Comparison of ENCODE assay signal across 18 cellular contexts in the genomic region with DNA sequence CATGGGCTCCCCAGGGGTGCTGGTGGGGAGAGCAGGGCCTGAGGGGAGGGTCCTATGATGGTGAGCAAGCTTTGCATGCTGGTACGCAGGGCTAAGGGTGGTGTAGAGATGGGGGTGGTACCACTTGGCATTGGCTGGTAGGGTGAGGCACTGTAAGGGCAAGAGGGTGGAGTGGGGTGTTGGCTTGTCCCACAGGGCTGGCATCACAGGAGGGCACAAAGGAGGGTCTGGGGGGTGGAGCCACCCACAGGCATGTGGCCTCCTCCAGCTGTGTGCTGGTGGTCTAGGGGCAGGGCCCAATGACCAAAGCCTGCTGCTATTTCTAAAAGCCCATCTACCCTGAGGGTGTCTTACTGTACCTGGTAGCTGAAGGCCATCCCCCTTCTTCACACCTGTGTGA.
DNase-seq lines count a peak whose midpoint lies in the region; ATAC-seq, FAIRE-seq and TF ChIP-seq lines count a peak whose summit lies in the region.
"Had no signal": no experiment of that assay in that cellular context is flagged by ENCODE, and none has a peak within 500 bp of the region (broad histone marks: within the 10 kb centered on the region; RNA-seq: fewer than 3 reads in every experiment).

No MANE protein-coding gene starts in this region.

- H3K27ac ChIP-seq in kidney (ENCODE audit: low read depth in 2 of 2, low read length in 2 of 2) = no peak overlapping the region
- no peak overlapping the region for H3K27ac ChIP-seq in colonic mucosa
- H3K27ac ChIP-seq in CD4-positive, alpha-beta memory T cell (ENCODE audit: low read depth, low read length) = no peak overlapping the region
- H3K27ac ChIP-seq: 22Rv1, A549 had no signal

- H3K9ac ChIP-seq in kidney (ENCODE audit: low read length in 2 of 2) = no peak overlapping the region
- H3K9ac ChIP-seq in colonic mucosa (ENCODE audit: low read depth in 2 of 2, low read length in 2 of 2) = no peak overlapping the region

- intact Hi-C loops in kidney (cut with DNase I) = no loop called here
- intact Hi-C loops in colonic mucosa (cut with DNase I) = no loop called here
- intact Hi-C loops in CD4-positive, alpha-beta memory T cell (cut with micrococcal nuclease) = no loop called here

- H3K9me3 ChIP-seq in kidney (ENCODE audit: control insufficient read depth in 1 of 2, low read length in 2 of 2) = peaks cover 4 to 29% of the 10 kb centered on the region in 2 donors
- H3K9me3 ChIP-seq in colonic mucosa = no peaks in the 10 kb centered on the region
- H3K9me3 ChIP-seq in CD4-positive, alpha-beta memory T cell (ENCODE audit: control insufficient read depth in 1 of 2, low read length in 2 of 2) = no peaks in the 10 kb centered on the region
- H3K9me3 ChIP-seq: A549, Caco-2, HAP-1 had no signal

- POLR2A ChIA-PET in CD4-positive, alpha-beta memory T cell (lab: Charles Lee; ENCODE audit: partially characterized antibody) = no interaction called here

- H3K36me3 ChIP-seq in kidney (ENCODE audit: control insufficient read depth in 1 of 2, insufficient read depth in 2 of 2, low read length in 2 of 2) (no peaks in the 10 kb centered on the region), colonic mucosa (no peaks in the 10 kb centered on the region)
- no peaks in the 10 kb centered on the region for H3K36me3 ChIP-seq in CD4-positive, alpha-beta memory T cell (ENCODE audit: insufficient read depth, low read length)
- H3K36me3 ChIP-seq: HAP-1 had no signal

- H3K4me3 ChIP-seq in kidney (ENCODE audit: low read length in 2 of 2) (no peak overlapping the region), colonic mucosa (no peak overlapping the region)
- H3K4me3 ChIP-seq in CD4-positive, alpha-beta memory T cell (ENCODE audit: low read length in 2 of 2) = no peak overlapping the region
- H3K4me3 ChIP-seq: A549, HAP-1 had no signal

- FAIRE-seq in kidney (lab: Jason Lieb, UNC) = no peak
- FAIRE-seq: A549, D721Med, G401.6, GM12891, GM19239 had no signal

- no peak for ATAC-seq in activated T-cell treated with anti-CD3 and anti-CD28 coated beads, Interleukin-2, amount 50 U/mL, for 72 hours (replicated peaks in 1 of 2)
- no peak for ATAC-seq in stimulated activated memory B cell treated with anti-CD40 and anti-IgM and Interleukin-4, amounts not matched to agents 10 μg/mL and 1 μg/mL and 100 μg/mL, for 72 hours
- ATAC-seq: A549 had no signal

- no peaks in the 10 kb centered on the region for H3K27me3 ChIP-seq in colonic mucosa
- H3K27me3 ChIP-seq in CD4-positive, alpha-beta memory T cell (ENCODE audit: insufficient read depth, low read length) = no peaks in the 10 kb centered on the region

- TF ChIP-seq CTCF in kidney (IDR thresholded peaks at IDR 0.05; ENCODE audit: borderline replicate concordance, extremely low read depth, insufficient read depth) (no peak), colonic mucosa (IDR thresholded peaks at IDR 0.05) (no peak)

- H3K4me1 ChIP-seq in kidney (ENCODE audit: control insufficient read depth in 1 of 2, insufficient read depth in 1 of 2, low read depth in 1 of 2, low read length in 2 of 2) (no peaks in the 10 kb centered on the region), colonic mucosa (no peaks in the 10 kb centered on the region)
- peaks cover 24% of the 10 kb centered on the region for H3K4me1 ChIP-seq in CD4-positive, alpha-beta memory T cell (ENCODE audit: insufficient read depth, low read length)
- H3K4me1 ChIP-seq: A549, Caco-2 had no signal

- H3K27ac Mint-ChIP-seq in activated T-cell treated with anti-CD3 and anti-CD28 coated beads, Interleukin-2, amount 50 U/mL, for 72 hours = peak overlapping the region; percentile 34
- H3K27ac Mint-ChIP-seq in stimulated activated memory B cell treated with anti-CD40 and anti-IgM and Interleukin-4, amounts not matched to agents 10 μg/mL and 1 μg/mL and 100 μg/mL, for 72 hours = peak overlapping the region; percentile 90
- H3K27ac Mint-ChIP-seq in CD4-positive, alpha-beta memory T cell = no peak overlapping the region

- no peak overlapping the region for H3K4me3 Mint-ChIP-seq in activated T-cell treated with anti-CD3 and anti-CD28 coated beads, Interleukin-2, amount 50 U/mL, for 72 hours
- H3K4me3 Mint-ChIP-seq in stimulated activated memory B cell treated with anti-CD40 and anti-IgM and Interleukin-4, amounts not matched to agents 10 μg/mL and 1 μg/mL and 100 μg/mL, for 72 hours = no peak overlapping the region
- H3K4me3 Mint-ChIP-seq in CD4-positive, alpha-beta memory T cell = no peak overlapping the region
- H3K4me3 Mint-ChIP-seq: CD4-positive, CD25-positive, alpha-beta regulatory T cell had no signal

- H3K36me3 Mint-ChIP-seq in activated T-cell treated with anti-CD3 and anti-CD28 coated beads, Interleukin-2, amount 50 U/mL, for 72 hours (ENCODE audit: insufficient read depth in 2 of 2) = no peaks in the 10 kb centered on the region
- H3K36me3 Mint-ChIP-seq in stimulated activated memory B cell treated with anti-CD40 and anti-IgM and Interleukin-4, amounts not matched to agents 10 μg/mL and 1 μg/mL and 100 μg/mL, for 72 hours = no peaks in the 10 kb centered on the region
- no peaks in the 10 kb centered on the region for H3K36me3 Mint-ChIP-seq in CD4-positive, alpha-beta memory T cell
- H3K36me3 Mint-ChIP-seq: CD4-positive, CD25-positive, alpha-beta regulatory T cell had no signal

- H3K4me1 Mint-ChIP-seq in activated T-cell treated with anti-CD3 and anti-CD28 coated beads, Interleukin-2, amount 50 U/mL, for 72 hours (ENCODE audit: low read depth) = peaks cover 30% of the 10 kb centered on the region
- peaks cover 59% of the 10 kb centered on the region for H3K4me1 Mint-ChIP-seq in stimulated activated memory B cell treated with anti-CD40 and anti-IgM and Interleukin-4, amounts not matched to agents 10 μg/mL and 1 μg/mL and 100 μg/mL, for 72 hours
- peaks cover 11 to 34% (median 14%) of the 10 kb centered on the region in 4 donors for H3K4me1 Mint-ChIP-seq in CD4-positive, alpha-beta memory T cell

- H3K27me3 Mint-ChIP-seq in activated T-cell treated with anti-CD3 and anti-CD28 coated beads, Interleukin-2, amount 50 U/mL, for 72 hours (ENCODE audit: low read depth) = no peaks in the 10 kb centered on the region
- H3K27me3 Mint-ChIP-seq in stimulated activated memory B cell treated with anti-CD40 and anti-IgM and Interleukin-4, amounts not matched to agents 10 μg/mL and 1 μg/mL and 100 μg/mL, for 72 hours = no peaks in the 10 kb centered on the region
- peaks cover 0 to 3% of the 10 kb centered on the region in 2 donors for H3K27me3 Mint-ChIP-seq in CD4-positive, alpha-beta memory T cell

- CTCF ChIA-PET in CD4-positive, alpha-beta memory T cell (lab: Charles Lee; ENCODE audit: partially characterized antibody) = no interaction called here

- no peak for DNase-seq in activated T-cell treated with anti-CD3 and anti-CD28 coated beads, Interleukin-2, amount 50 U/mL, for 72 hours
- no peak for DNase-seq in activated T-cell treated with anti-CD3 and anti-CD28 coated beads, Interleukin-2, amount 50 U/mL, for 48 hours
- DNase-seq in kidney = peak; percentile 45
- no peak for DNase-seq in activated CD4-positive, alpha-beta T cell treated with anti-CD3 and anti-CD28 coated beads, Interleukin-2, amount 50 U/mL, for 48 hours
- no peak for DNase-seq in colonic mucosa
- no peak for DNase-seq in CD4-positive, alpha-beta memory T cell
- DNase-seq: AML-193; C1 segment of cervical spinal cord; Caco-2; CD4-positive, CD25-positive, alpha-beta regulatory T cell had no signal

- peaks cover 0 to 2% of the 10 kb centered on the region in 2 donors for H3K9me3 Mint-ChIP-seq in activated T-cell treated with anti-CD3 and anti-CD28 coated beads, Interleukin-2, amount 50 U/mL, for 72 hours
- H3K9me3 Mint-ChIP-seq in stimulated activated memory B cell treated with anti-CD40 and anti-IgM and Interleukin-4, amounts not matched to agents 10 μg/mL and 1 μg/mL and 100 μg/mL, for 72 hours = no peaks in the 10 kb centered on the region
- no peaks in the 10 kb centered on the region for H3K9me3 Mint-ChIP-seq in CD4-positive, alpha-beta memory T cell

Comparison
In these comparisons a context has a peak if more than half of its experiments do, and no peak if none do; other contexts are left out.
1. H3K27ac Mint-ChIP-seq: peak in activated T-cell treated with anti-CD3 and anti-CD28 coated beads, Interleukin-2, amount 50 U/mL, for 72 hours (single experiment) and stimulated activated memory B cell treated with anti-CD40 and anti-IgM and Interleukin-4, amounts not matched to agents 10 μg/mL and 1 μg/mL and 100 μg/mL, for 72 hours (single experiment); none in CD4-positive, alpha-beta memory T cell (0 of 7).